Comparison of ENCODE assay signal across 11 cellular contexts in genomic region chr2:9778012-9778411, GRCh38.
A peak's percentile ranks its signal among the peaks of the same experiment; 100 is the strongest.
DNase-seq lines count a peak whose midpoint lies in the region; ATAC-seq and TF ChIP-seq lines count a peak whose summit lies in the region.
"Had no signal": no experiment of that assay in that cellular context is flagged by ENCODE, and none has a peak within 500 bp of the region (broad histone marks: within the 10 kb centered on the region; RNA-seq: fewer than 3 reads in every experiment).

No MANE protein-coding gene starts in this region.

- H3K4me3 ChIP-seq in HEK293 (ENCODE audit: low read depth, low read length) (no peak overlapping the region), right lobe of liver (no peak overlapping the region)

- H3K36me3 ChIP-seq in HEK293 (ENCODE audit: control insufficient read depth in 2 of 2, insufficient read depth in 1 of 2, low read length in 2 of 2) (no peaks in the 10 kb centered on the region), right lobe of liver (no peaks in the 10 kb centered on the region)

- peaks cover 10% of the 10 kb centered on the region for H3K27me3 Mint-ChIP-seq in Calu3 (ENCODE audit: unreplicated experiment)
- no peaks in the 10 kb centered on the region for H3K27me3 Mint-ChIP-seq in activated CD4-positive, alpha-beta memory T cell treated with anti-CD3 and anti-CD28 coated beads, Interleukin-2, amount 10 ng/mL, durations not matched to agents 7 days and 5 days

- no peak overlapping the region for H3K27ac Mint-ChIP-seq in Calu3 (ENCODE audit: unreplicated experiment)
- H3K27ac Mint-ChIP-seq in activated CD4-positive, alpha-beta memory T cell treated with anti-CD3 and anti-CD28 coated beads, Interleukin-2, amount 10 ng/mL, durations not matched to agents 7 days and 5 days: no peak overlapping the region

- WGBS in right lobe of liver (ENCODE audit: insufficient coverage, low coverage, low lambda C conversion rate, missing lambda C conversion rate): 100% methylated on average over 1 of the region's 9 CpGs

- TF ChIP-seq POLR2A in right lobe of liver (IDR thresholded peaks at IDR 0.05): no peak

- CTCF ChIA-PET in Calu3 (lab: Charles Lee): interaction anchor here (1.2 kb wide), 1 partner anchor 19 kb away, joined by 3 read pairs; no protein-coding TSS in a partner anchor
- CTCF ChIA-PET in HEK293 (lab: Yijun Ruan, JAX): interaction anchor here (0.6 to 2.3 kb wide), 10 partner anchors 9 to 269 kb away, joined by 3 to 17 read pairs (median 4); no protein-coding TSS in a partner anchor
- CTCF ChIA-PET in activated CD4-positive, alpha-beta memory T cell treated with anti-CD3 and anti-CD28 coated beads, Interleukin-2, amount 10 ng/mL, durations not matched to agents 7 days and 5 days (lab: Charles Lee): interaction anchor here (1.0 to 8.3 kb wide), 9 partner anchors 7 to 211 kb away, joined by 3 to 154 read pairs (median 5); partner anchors contain the start of gene TAF1B

- H3K9me3 ChIP-seq in HEK293 (ENCODE audit: control insufficient read depth, insufficient read depth, low read depth, low read length) (no peaks in the 10 kb centered on the region), right lobe of liver (no peaks in the 10 kb centered on the region)

- TF ChIP-seq CTCF in Calu3 (IDR thresholded peaks at IDR 0.05; ENCODE audit: unreplicated experiment): peak; percentile 14
- TF ChIP-seq CTCF in HEK293 (tag by site-specific recombination; IDR thresholded peaks at IDR 0.05): peak; percentile 60; the same call in 1 of the 2 replicates
- peak in 2 of 4 donors; percentile 4 to 28 for TF ChIP-seq CTCF in right lobe of liver (IDR thresholded peaks at IDR 0.05)

- H3K27me3 ChIP-seq in right lobe of liver: no peaks in the 10 kb centered on the region

- no peak for DNase-seq in Calu3
- DNase-seq in activated CD4-positive, alpha-beta memory T cell treated with anti-CD3 and anti-CD28 coated beads, Interleukin-2, amount 10 ng/mL, durations not matched to agents 7 days and 5 days: peak; percentile 41
- peak in 1 of 3 donors; percentile 41 for DNase-seq in right lobe of liver
- no peak for DNase-seq in HPDE6-E6E7 (ENCODE audit: extremely low spot score)
- DNase-seq in cerebellar nuclear complex (lab: John Stamatoyannopoulos, UW): no peak
- DNase-seq in NCI-H510A treated with DMSO at 0.1 percent for 48 hours (lab: John Stamatoyannopoulos, UW): no peak
- DNase-seq: activated gamma-delta T cell treated with Interleukin-2 at 50 U/mL for 16 hours, kidney glomerular epithelial cell, NCI-H446 treated with DMSO at 0.1 percent for 48 hours had no signal

- intact Hi-C loops in Calu3 (cut with micrococcal nuclease; ENCODE audit: unreplicated experiment): no loop called here
- intact Hi-C loops in right lobe of liver (cut with DNase I): no loop called here

- no peaks in the 10 kb centered on the region for H3K4me1 ChIP-seq in HEK293 (ENCODE audit: control insufficient read depth, insufficient read depth, low read length)
- H3K4me1 ChIP-seq in right lobe of liver: no peaks in the 10 kb centered on the region

- peaks cover 12% of the 10 kb centered on the region for H3K4me1 Mint-ChIP-seq in Calu3 (ENCODE audit: low read depth, unreplicated experiment)
- peaks cover 54% of the 10 kb centered on the region for H3K4me1 Mint-ChIP-seq in activated CD4-positive, alpha-beta memory T cell treated with anti-CD3 and anti-CD28 coated beads, Interleukin-2, amount 10 ng/mL, durations not matched to agents 7 days and 5 days

- H3K27ac ChIP-seq in HEK293 (ENCODE audit: extremely low read depth, low read depth, low read length): no peak overlapping the region
- no peak overlapping the region for H3K27ac ChIP-seq in right lobe of liver

- H3K9me3 Mint-ChIP-seq in Calu3 (ENCODE audit: low read depth, unreplicated experiment): no peaks in the 10 kb centered on the region
- peaks cover 2% of the 10 kb centered on the region for H3K9me3 Mint-ChIP-seq in activated CD4-positive, alpha-beta memory T cell treated with anti-CD3 and anti-CD28 coated beads, Interleukin-2, amount 10 ng/mL, durations not matched to agents 7 days and 5 days

- no peak overlapping the region for H3K4me3 Mint-ChIP-seq in Calu3 (ENCODE audit: low read depth, unreplicated experiment)
- no peak overlapping the region for H3K4me3 Mint-ChIP-seq in activated CD4-positive, alpha-beta memory T cell treated with anti-CD3 and anti-CD28 coated beads, Interleukin-2, amount 10 ng/mL, durations not matched to agents 7 days and 5 days

- BruUV-seq in Calu3 (replicated peaks; lab: Mats Ljungman, UMichigan): no TSS peak

- ATAC-seq in right lobe of liver (peak; percentile 21 to 45 (median 40)), HG03460 (IDR thresholded peaks at IDR 0.05; ENCODE audit: unreplicated experiment) (no peak)

- peaks cover 11% of the 10 kb centered on the region for H3K36me3 Mint-ChIP-seq in Calu3 (ENCODE audit: insufficient read depth, unreplicated experiment)
- no peaks in the 10 kb centered on the region for H3K36me3 Mint-ChIP-seq in activated CD4-positive, alpha-beta memory T cell treated with anti-CD3 and anti-CD28 coated beads, Interleukin-2, amount 10 ng/mL, durations not matched to agents 7 days and 5 days (ENCODE audit: low read depth)

- POLR2A ChIA-PET in HEK293 (lab: Yijun Ruan, JAX): no interaction called here
- POLR2A ChIA-PET in activated CD4-positive, alpha-beta memory T cell treated with anti-CD3 and anti-CD28 coated beads, Interleukin-2, amount 10 ng/mL, durations not matched to agents 7 days and 5 days (lab: Charles Lee): interaction anchor here (1.6 to 4.2 kb wide), 2 partner anchors 22 to 24 kb away, joined by 8 to 26 read pairs; no protein-coding TSS in a partner anchor

TF ChIP-seq in HEK293, 187 proteins besides CTCF, POLR2A, EP300 and RAD21 (continues in another document):
- TF ChIP-seq PRDM1 (tag by site-specific recombination; IDR thresholded peaks at IDR 0.05): no peak
- TF ChIP-seq ZBTB8A (tag by site-specific recombination; IDR thresholded peaks at IDR 0.05): peak; percentile 95
- TF ChIP-seq ZNF16 (tag by site-specific recombination; IDR thresholded peaks at IDR 0.05; ENCODE audit: low read depth): no peak
- no peak for TF ChIP-seq ZNF626 (tag by site-specific recombination; IDR thresholded peaks at IDR 0.05)
- TF ChIP-seq ZNF280D (tag by site-specific recombination; IDR thresholded peaks at IDR 0.05): no peak
- TF ChIP-seq ZNF837 (tag by site-specific recombination; IDR thresholded peaks at IDR 0.05): no peak
- no peak for TF ChIP-seq ZNF600 (tag by site-specific recombination; IDR thresholded peaks at IDR 0.05)
- no peak for TF ChIP-seq TRIM28 (IDR thresholded peaks at IDR 0.05; ENCODE audit: borderline replicate concordance, low read length)
- TF ChIP-seq WT1 (tag by site-specific recombination; IDR thresholded peaks at IDR 0.05): no peak
- peak; percentile 46; the same call in 1 of the 2 replicates for TF ChIP-seq ZNF423 (tag by site-specific recombination; IDR thresholded peaks at IDR 0.05)
- no peak for TF ChIP-seq BCL6B (tag by site-specific recombination; IDR thresholded peaks at IDR 0.05)
- TF ChIP-seq ZSCAN4 (tag by site-specific recombination; IDR thresholded peaks at IDR 0.05): no peak
- TF ChIP-seq ZNF302 (tag by site-specific recombination; IDR thresholded peaks at IDR 0.05; ENCODE audit: low read depth): no peak
- no peak for TF ChIP-seq OSR2 (tag by site-specific recombination; IDR thresholded peaks at IDR 0.05)
